8 cellular contexts compared by ENCODE assay signal in the genomic region with DNA sequence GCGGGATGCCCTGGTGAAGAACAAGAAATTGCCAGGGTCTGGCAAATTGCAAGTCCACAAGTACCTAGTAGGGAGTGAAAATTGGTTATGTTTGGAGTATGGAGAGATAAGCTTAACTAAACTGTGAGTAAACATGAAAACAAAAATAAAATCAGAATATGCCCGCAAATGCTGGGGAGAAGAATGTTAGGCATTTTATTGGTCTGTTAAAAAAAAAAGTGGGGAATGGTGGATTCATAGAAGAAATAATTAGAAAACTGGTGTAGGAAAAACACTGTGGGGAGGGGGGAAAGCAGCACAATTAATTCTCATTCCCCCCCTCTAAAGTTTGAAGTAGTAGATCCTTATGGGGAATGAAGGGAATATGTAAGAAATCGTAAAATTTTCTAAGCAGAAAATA.
"Had no signal": no experiment of that assay in that cellular context is flagged by ENCODE, and none has a peak within 500 bp of the region (broad histone marks: within the 10 kb centered on the region; RNA-seq: fewer than 3 reads in every experiment).

No MANE protein-coding gene starts in this region.

- ATAC-seq: HCT116 had no signal

- H3K9me3 ChIP-seq: HAP-1 had no signal

- DNase-seq: GOT3, H7, IMR-90, KBM-7 had no signal

- H3K4me2 ChIP-seq: KMS-11 had no signal

- H3K27ac ChIP-seq: KMS-11 had no signal

- H3K9ac ChIP-seq: KMS-11 had no signal

- H3K4me3 ChIP-seq: HAP-1 had no signal

- FAIRE-seq: HTR-8/SVneo had no signal

- H3K36me3 ChIP-seq: HAP-1 had no signal
